Comparison of ENCODE assay signal across 25 cellular contexts in genomic region chrX:32289356-32289755, GRCh38.
"Had no signal": no experiment of that assay in that cellular context is flagged by ENCODE, and none has a peak within 500 bp of the region (broad histone marks: within the 10 kb centered on the region; RNA-seq: fewer than 3 reads in every experiment).

No MANE protein-coding gene starts in this region.

- H3K9me3 ChIP-seq: MG63, Peyer's patch, SJSA1 had no signal

- DNase-seq: IMR-90, Karpas-422, KG1, MG63, NCI-H1092, NCI-H1105 treated with DMSO at 0.1 percent for 48 hours, NCI-H1417 treated with DMSO at 0.1 percent for 48 hours, NCI-H146, NCI-H187, NCI-H2029, NCI-H2081 treated with DMSO at 0.1 percent for 48 hours, NCI-H2171, NCI-H226, NCI-H446, NCI-H510A, NCI-H524 treated with DMSO at 0.1 percent for 48 hours, NCI-H69, NCI-H774, PC-9, Peyer's patch, Right ventricle myocardium superior, SIG-M5 had no signal

- FAIRE-seq: HepG2 had no signal

- H3K27ac ChIP-seq: PC-9, Peyer's patch, SJSA1, SK-N-MC had no signal

- ATAC-seq: HepG2 had no signal

- H3K36me3 ChIP-seq: MG63, Peyer's patch, SJSA1 had no signal

- H3K4me2 ChIP-seq: PC-9 had no signal

- H2AFZ ChIP-seq: PC-9 had no signal

- H3K27me3 ChIP-seq: MG63, Peyer's patch, SJSA1 had no signal

- H3K4me1 ChIP-seq: Peyer's patch, SJSA1 had no signal

- H3K4me3 ChIP-seq: MG63, PC-9, Peyer's patch, SJSA1, SK-N-MC had no signal
